2 cellular contexts compared by ENCODE assay signal in the genomic region with DNA sequence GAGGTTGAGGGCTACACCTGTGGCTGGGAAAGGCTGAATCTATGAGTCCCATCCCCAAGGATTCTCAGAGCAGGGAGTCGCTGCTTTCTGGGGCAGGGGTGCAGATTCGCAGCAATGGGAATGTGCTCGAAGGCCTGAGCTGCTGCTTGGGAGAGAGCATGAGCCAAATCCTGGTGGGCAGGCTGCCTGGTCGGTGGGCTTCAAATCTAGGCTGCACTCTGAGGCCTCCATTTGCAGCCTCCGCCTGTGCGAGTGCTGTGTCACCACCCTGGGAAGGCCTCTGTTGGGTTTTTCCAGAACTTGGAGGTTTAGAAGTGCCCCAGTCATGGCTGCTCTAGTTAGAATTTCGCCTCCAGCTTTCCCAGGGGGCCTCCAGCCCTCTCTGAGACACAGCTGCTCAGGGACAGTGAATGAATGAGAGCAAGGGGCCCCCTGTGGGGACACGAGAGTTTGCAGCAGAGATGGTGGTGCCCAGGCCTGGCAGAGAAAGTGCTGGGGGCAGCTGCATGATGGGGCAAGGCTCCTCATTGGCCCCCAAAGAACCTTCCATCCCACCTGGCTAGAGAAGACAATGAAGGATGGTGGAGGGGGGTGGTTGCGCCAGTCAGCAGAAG.
TF ChIP-seq lines count a peak whose summit lies in the region.

No MANE protein-coding gene starts in this region.

TF ChIP-seq in IMR-90, 13 proteins besides CTCF, POLR2A, EP300 and RAD21:
- no peak for TF ChIP-seq RCOR1 (IDR thresholded peaks at IDR 0.05; ENCODE audit: insufficient replicate concordance, low read length)

TF ChIP-seq in H1, 55 proteins besides CTCF, POLR2A, EP300 and RAD21:
- TF ChIP-seq JUN (IDR thresholded peaks at IDR 0.05; ENCODE audit: low read depth, low read length): no peak
- TF ChIP-seq SP1 (IDR thresholded peaks at IDR 0.05; ENCODE audit: low read depth, low read length): no peak
- TF ChIP-seq POLR2AphosphoS5 (IDR thresholded peaks at IDR 0.05; ENCODE audit: low read depth, low read length): no peak
- TF ChIP-seq FOSL1 (IDR thresholded peaks at IDR 0.05; ENCODE audit: insufficient read depth, low read depth, low read length): no peak
- no peak for TF ChIP-seq CHD1 (IDR thresholded peaks at IDR 0.05; ENCODE audit: low read depth, low read length)
- TF ChIP-seq CREB1 (IDR thresholded peaks at IDR 0.05): no peak
- no peak for TF ChIP-seq CEBPB (IDR thresholded peaks at IDR 0.05; ENCODE audit: low read depth, low read length)
- TF ChIP-seq TBP (IDR thresholded peaks at IDR 0.05; ENCODE audit: low read depth, low read length): no peak
- TF ChIP-seq RNF2 (IDR thresholded peaks at IDR 0.05; ENCODE audit: borderline replicate concordance, low read depth, low read length, missing control alignments, poor library complexity, severe bottlenecking): no peak
- no peak for TF ChIP-seq POU5F1 (IDR thresholded peaks at IDR 0.05; ENCODE audit: low read depth, low read length)
- TF ChIP-seq TCF12 (IDR thresholded peaks at IDR 0.05; ENCODE audit: low read depth, low read length): no peak
- no peak for TF ChIP-seq ATF3 (IDR thresholded peaks at IDR 0.05; ENCODE audit: insufficient read depth, low read depth, low read length)
- TF ChIP-seq EZH2 (IDR thresholded peaks at IDR 0.05; ENCODE audit: low read depth, low read length, severe bottlenecking): no peak
- TF ChIP-seq, protein P1, sequence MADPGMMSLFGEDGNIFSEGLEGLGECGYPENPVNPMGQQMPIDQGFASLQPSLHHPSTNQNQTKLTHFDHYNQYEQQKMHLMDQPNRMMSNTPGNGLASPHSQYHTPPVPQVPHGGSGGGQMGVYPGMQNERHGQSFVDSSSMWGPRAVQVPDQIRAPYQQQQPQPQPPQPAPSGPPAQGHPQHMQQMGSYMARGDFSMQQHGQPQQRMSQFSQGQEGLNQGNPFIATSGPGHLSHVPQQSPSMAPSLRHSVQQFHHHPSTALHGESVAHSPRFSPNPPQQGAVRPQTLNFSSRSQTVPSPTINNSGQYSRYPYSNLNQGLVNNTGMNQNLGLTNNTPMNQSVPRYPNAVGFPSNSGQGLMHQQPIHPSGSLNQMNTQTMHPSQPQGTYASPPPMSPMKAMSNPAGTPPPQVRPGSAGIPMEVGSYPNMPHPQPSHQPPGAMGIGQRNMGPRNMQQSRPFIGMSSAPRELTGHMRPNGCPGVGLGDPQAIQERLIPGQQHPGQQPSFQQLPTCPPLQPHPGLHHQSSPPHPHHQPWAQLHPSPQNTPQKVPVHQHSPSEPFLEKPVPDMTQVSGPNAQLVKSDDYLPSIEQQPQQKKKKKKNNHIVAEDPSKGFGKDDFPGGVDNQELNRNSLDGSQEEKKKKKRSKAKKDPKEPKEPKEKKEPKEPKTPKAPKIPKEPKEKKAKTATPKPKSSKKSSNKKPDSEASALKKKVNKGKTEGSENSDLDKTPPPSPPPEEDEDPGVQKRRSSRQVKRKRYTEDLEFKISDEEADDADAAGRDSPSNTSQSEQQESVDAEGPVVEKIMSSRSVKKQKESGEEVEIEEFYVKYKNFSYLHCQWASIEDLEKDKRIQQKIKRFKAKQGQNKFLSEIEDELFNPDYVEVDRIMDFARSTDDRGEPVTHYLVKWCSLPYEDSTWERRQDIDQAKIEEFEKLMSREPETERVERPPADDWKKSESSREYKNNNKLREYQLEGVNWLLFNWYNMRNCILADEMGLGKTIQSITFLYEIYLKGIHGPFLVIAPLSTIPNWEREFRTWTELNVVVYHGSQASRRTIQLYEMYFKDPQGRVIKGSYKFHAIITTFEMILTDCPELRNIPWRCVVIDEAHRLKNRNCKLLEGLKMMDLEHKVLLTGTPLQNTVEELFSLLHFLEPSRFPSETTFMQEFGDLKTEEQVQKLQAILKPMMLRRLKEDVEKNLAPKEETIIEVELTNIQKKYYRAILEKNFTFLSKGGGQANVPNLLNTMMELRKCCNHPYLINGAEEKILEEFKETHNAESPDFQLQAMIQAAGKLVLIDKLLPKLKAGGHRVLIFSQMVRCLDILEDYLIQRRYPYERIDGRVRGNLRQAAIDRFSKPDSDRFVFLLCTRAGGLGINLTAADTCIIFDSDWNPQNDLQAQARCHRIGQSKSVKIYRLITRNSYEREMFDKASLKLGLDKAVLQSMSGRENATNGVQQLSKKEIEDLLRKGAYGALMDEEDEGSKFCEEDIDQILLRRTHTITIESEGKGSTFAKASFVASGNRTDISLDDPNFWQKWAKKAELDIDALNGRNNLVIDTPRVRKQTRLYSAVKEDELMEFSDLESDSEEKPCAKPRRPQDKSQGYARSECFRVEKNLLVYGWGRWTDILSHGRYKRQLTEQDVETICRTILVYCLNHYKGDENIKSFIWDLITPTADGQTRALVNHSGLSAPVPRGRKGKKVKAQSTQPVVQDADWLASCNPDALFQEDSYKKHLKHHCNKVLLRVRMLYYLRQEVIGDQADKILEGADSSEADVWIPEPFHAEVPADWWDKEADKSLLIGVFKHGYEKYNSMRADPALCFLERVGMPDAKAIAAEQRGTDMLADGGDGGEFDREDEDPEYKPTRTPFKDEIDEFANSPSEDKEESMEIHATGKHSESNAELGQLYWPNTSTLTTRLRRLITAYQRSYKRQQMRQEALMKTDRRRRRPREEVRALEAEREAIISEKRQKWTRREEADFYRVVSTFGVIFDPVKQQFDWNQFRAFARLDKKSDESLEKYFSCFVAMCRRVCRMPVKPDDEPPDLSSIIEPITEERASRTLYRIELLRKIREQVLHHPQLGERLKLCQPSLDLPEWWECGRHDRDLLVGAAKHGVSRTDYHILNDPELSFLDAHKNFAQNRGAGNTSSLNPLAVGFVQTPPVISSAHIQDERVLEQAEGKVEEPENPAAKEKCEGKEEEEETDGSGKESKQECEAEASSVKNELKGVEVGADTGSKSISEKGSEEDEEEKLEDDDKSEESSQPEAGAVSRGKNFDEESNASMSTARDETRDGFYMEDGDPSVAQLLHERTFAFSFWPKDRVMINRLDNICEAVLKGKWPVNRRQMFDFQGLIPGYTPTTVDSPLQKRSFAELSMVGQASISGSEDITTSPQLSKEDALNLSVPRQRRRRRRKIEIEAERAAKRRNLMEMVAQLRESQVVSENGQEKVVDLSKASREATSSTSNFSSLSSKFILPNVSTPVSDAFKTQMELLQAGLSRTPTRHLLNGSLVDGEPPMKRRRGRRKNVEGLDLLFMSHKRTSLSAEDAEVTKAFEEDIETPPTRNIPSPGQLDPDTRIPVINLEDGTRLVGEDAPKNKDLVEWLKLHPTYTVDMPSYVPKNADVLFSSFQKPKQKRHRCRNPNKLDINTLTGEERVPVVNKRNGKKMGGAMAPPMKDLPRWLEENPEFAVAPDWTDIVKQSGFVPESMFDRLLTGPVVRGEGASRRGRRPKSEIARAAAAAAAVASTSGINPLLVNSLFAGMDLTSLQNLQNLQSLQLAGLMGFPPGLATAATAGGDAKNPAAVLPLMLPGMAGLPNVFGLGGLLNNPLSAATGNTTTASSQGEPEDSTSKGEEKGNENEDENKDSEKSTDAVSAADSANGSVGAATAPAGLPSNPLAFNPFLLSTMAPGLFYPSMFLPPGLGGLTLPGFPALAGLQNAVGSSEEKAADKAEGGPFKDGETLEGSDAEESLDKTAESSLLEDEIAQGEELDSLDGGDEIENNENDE (IDR thresholded peaks at IDR 0.05; ENCODE audit: insufficient replicate concordance, low read length): no peak
